In genomic region chr18:40690062-40690461, GRCh38 we compare ENCODE assay signal across 9 cellular contexts.
"Had no signal": no experiment of that assay in that cellular context is flagged by ENCODE, and none has a peak within 500 bp of the region (broad histone marks: within the 10 kb centered on the region; RNA-seq: fewer than 3 reads in every experiment).

No MANE protein-coding gene starts in this region.

- H3K9me3 ChIP-seq: HAP-1 had no signal

- H3K9me3 Mint-ChIP-seq: HFFc6 had no signal

- H3K4me3 ChIP-seq: GM23248, HAP-1 had no signal

- H3K4me3 Mint-ChIP-seq: HFFc6, IgD-negative memory B cell had no signal

- ATAC-seq: HCT116, HepG2 had no signal

- H2AFZ ChIP-seq: GM23248 had no signal

- DNase-seq: GM23248, GOT3, H7, HFFc6 had no signal

- H3K4me1 Mint-ChIP-seq: IgD-negative memory B cell had no signal

- H3K27me3 Mint-ChIP-seq: IgD-negative memory B cell had no signal

- H3K27ac Mint-ChIP-seq: HFFc6, IgD-negative memory B cell had no signal

- H3K27ac ChIP-seq: GM23248, HL-60 had no signal

- H3K36me3 ChIP-seq: HAP-1 had no signal

- H3K36me3 Mint-ChIP-seq: IgD-negative memory B cell had no signal
